7 cellular contexts compared by ENCODE assay signal in the genomic region with DNA sequence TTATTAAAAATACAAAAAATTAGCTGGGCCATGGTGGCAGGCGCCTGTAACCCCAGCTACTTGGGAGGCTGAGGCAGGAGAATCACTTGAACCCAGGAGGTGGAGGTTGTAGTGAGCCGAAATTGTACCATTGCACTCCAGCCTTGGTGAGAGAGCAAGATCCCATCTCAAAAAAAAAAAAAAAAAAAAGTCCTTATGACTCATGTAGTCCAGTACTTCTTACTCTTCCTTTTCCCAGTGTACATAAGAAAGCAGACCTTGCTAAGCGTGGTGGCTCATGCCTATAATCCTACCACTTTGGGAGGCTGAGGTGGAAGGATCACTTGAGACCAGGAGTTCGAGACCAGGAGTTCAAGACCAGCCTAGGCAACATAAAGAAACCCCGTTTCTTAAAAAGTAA.
A peak's percentile ranks its signal among the peaks of the same experiment; 100 is the strongest.
DNase-seq lines count a peak whose midpoint lies in the region; FAIRE-seq and TF ChIP-seq lines count a peak whose summit lies in the region.
"Not testable (repeated sequence)": the region's sequence is repeated elsewhere in the genome, so short reads cannot be mapped to it uniquely, and the experiment has no call there.

No MANE protein-coding gene starts in this region.

- not testable (repeated sequence) for H3K4me3 ChIP-seq in choroid plexus epithelial cell (ENCODE audit: low read depth, low read length)

- H3K4me1 Mint-ChIP-seq in neural crest cell: peaks cover 27% of the 10 kb centered on the region

- DNase-seq in ELR (ENCODE audit: low read depth) (peak; percentile 49), HT1080 (ENCODE audit: low read depth) (peak; percentile 56), RCC 7860 (ENCODE audit: low spot score) (peak; percentile 14), amniotic epithelial cell (ENCODE audit: low read depth) (peak; percentile 16), choroid plexus epithelial cell (ENCODE audit: low read depth) (peak; percentile 7), iris pigment epithelial cell (ENCODE audit: low read depth) (peak; percentile 20)
- DNase-seq in neural crest cell (ENCODE audit: low read depth, low spot score): not testable (repeated sequence)

- not testable (repeated sequence) for FAIRE-seq in RCC 7860 (lab: Jason Lieb, UNC)

- not testable (repeated sequence) for H3K27ac Mint-ChIP-seq in neural crest cell (ENCODE audit: unreplicated experiment)

- not testable (repeated sequence) for H3K36me3 Mint-ChIP-seq in neural crest cell (ENCODE audit: low read depth)

- H3K27me3 Mint-ChIP-seq in neural crest cell (ENCODE audit: low read depth): not testable (repeated sequence)

- peak overlapping the region; percentile 33 for H3K4me3 Mint-ChIP-seq in neural crest cell

- not testable (repeated sequence) for H3K9me3 Mint-ChIP-seq in neural crest cell

- TF ChIP-seq CTCF in choroid plexus epithelial cell (conservative IDR thresholded peaks at IDR 0.05; ENCODE audit: low read depth, low read length); neural crest cell (conservative IDR thresholded peaks at IDR 0.05): not testable (repeated sequence)
